ENCODE assay signal across 16 cellular contexts in genomic region chr9:68672215-68672614, GRCh38.
"Had no signal": no experiment of that assay in that cellular context is flagged by ENCODE, and none has a peak within 500 bp of the region (broad histone marks: within the 10 kb centered on the region; RNA-seq: fewer than 3 reads in every experiment).

No MANE protein-coding gene starts in this region.

- H3K36me3 ChIP-seq: ascending aorta, breast epithelium, thyroid gland had no signal

- DNase-seq: activated CD4-positive, alpha-beta T cell treated with anti-CD3 and anti-CD28 coated beads for 4 hours; activated CD8-positive, alpha-beta memory T cell treated with anti-CD3 and anti-CD28 coated beads, Interleukin-2, amount 50 U/mL, for 48 hours; activated naive CD4-positive, alpha-beta T cell treated with Interleukin-2 at 50 U/mL for 16 hours; activated T-cell treated with anti-CD3 and anti-CD28 coated beads, Interleukin-2, amount 50 U/mL, for 72 hours; effector memory CD8-positive, alpha-beta T cell; foreskin keratinocyte; glutamatergic neuron; kidney glomerular epithelial cell; mesendoderm; occipital lobe; thyroid gland had no signal

- H3K4me1 Mint-ChIP-seq: stimulated activated effector memory CD8-positive, alpha-beta T cell treated with anti-CD3 and anti-CD28 coated beads, Interleukin-12 subunit alpha, Interleukin-12 subunit beta, amount 100 ng/mL, for 72 hours had no signal

- H3K4me1 ChIP-seq: ascending aorta, breast epithelium, foreskin keratinocyte, thyroid gland had no signal

- H3K4me3 ChIP-seq: ascending aorta, breast epithelium, thyroid gland had no signal

- H3K9me3 Mint-ChIP-seq: activated T-cell treated with anti-CD3 and anti-CD28 coated beads, Interleukin-2, amount 50 U/mL, for 72 hours; dendritic cell treated with granulocyte-macrophage colony-stimulating factor and Interleukin-4, amounts not matched to agents 40 ng/mL and 50 ng/mL, for 4 days; effector memory CD8-positive, alpha-beta T cell; natural killer cell treated with Interleukin-12 subunit alpha and Interleukin-12 subunit beta and Interleukin-15 and Interleukin-18, amount 100 ng/mL, for 72 hours; stimulated activated effector memory CD8-positive, alpha-beta T cell treated with anti-CD3 and anti-CD28 coated beads, Interleukin-12 subunit alpha, Interleukin-12 subunit beta, amount 100 ng/mL, for 72 hours had no signal

- H3K36me3 Mint-ChIP-seq: natural killer cell treated with Interleukin-12 subunit alpha and Interleukin-12 subunit beta and Interleukin-15 and Interleukin-18, amount 100 ng/mL, for 72 hours; stimulated activated effector memory CD8-positive, alpha-beta T cell treated with anti-CD3 and anti-CD28 coated beads, Interleukin-12 subunit alpha, Interleukin-12 subunit beta, amount 100 ng/mL, for 72 hours had no signal

- H3K27ac ChIP-seq: ascending aorta, breast epithelium, foreskin keratinocyte, thyroid gland had no signal

- H3K4me3 Mint-ChIP-seq: activated T-cell treated with anti-CD3 and anti-CD28 coated beads, Interleukin-2, amount 50 U/mL, for 72 hours; dendritic cell treated with granulocyte-macrophage colony-stimulating factor and Interleukin-4, amounts not matched to agents 40 ng/mL and 50 ng/mL, for 4 days; effector memory CD8-positive, alpha-beta T cell; natural killer cell treated with Interleukin-12 subunit alpha and Interleukin-12 subunit beta and Interleukin-15 and Interleukin-18, amount 100 ng/mL, for 72 hours; stimulated activated effector memory CD8-positive, alpha-beta T cell treated with anti-CD3 and anti-CD28 coated beads, Interleukin-12 subunit alpha, Interleukin-12 subunit beta, amount 100 ng/mL, for 72 hours had no signal

- H3K9me3 ChIP-seq: ascending aorta, breast epithelium, thyroid gland had no signal

- ATAC-seq: activated T-cell treated with anti-CD3 and anti-CD28 coated beads, Interleukin-2, amount 50 U/mL, for 72 hours; effector memory CD8-positive, alpha-beta T cell; foreskin keratinocyte; natural killer cell treated with Interleukin-12 subunit alpha and Interleukin-12 subunit beta and Interleukin-15 and Interleukin-18, amount 100 ng/mL, for 72 hours; stimulated activated effector memory CD8-positive, alpha-beta T cell treated with anti-CD3 and anti-CD28 coated beads, Interleukin-12 subunit alpha, Interleukin-12 subunit beta, amount 100 ng/mL, for 72 hours had no signal

- H3K27ac Mint-ChIP-seq: activated T-cell treated with anti-CD3 and anti-CD28 coated beads, Interleukin-2, amount 50 U/mL, for 72 hours; dendritic cell treated with granulocyte-macrophage colony-stimulating factor and Interleukin-4, amounts not matched to agents 40 ng/mL and 50 ng/mL, for 4 days; effector memory CD8-positive, alpha-beta T cell; natural killer cell treated with Interleukin-12 subunit alpha and Interleukin-12 subunit beta and Interleukin-15 and Interleukin-18, amount 100 ng/mL, for 72 hours; stimulated activated effector memory CD8-positive, alpha-beta T cell treated with anti-CD3 and anti-CD28 coated beads, Interleukin-12 subunit alpha, Interleukin-12 subunit beta, amount 100 ng/mL, for 72 hours had no signal

- H3K27me3 ChIP-seq: ascending aorta, breast epithelium, foreskin keratinocyte, thyroid gland had no signal
